In the genomic region with DNA sequence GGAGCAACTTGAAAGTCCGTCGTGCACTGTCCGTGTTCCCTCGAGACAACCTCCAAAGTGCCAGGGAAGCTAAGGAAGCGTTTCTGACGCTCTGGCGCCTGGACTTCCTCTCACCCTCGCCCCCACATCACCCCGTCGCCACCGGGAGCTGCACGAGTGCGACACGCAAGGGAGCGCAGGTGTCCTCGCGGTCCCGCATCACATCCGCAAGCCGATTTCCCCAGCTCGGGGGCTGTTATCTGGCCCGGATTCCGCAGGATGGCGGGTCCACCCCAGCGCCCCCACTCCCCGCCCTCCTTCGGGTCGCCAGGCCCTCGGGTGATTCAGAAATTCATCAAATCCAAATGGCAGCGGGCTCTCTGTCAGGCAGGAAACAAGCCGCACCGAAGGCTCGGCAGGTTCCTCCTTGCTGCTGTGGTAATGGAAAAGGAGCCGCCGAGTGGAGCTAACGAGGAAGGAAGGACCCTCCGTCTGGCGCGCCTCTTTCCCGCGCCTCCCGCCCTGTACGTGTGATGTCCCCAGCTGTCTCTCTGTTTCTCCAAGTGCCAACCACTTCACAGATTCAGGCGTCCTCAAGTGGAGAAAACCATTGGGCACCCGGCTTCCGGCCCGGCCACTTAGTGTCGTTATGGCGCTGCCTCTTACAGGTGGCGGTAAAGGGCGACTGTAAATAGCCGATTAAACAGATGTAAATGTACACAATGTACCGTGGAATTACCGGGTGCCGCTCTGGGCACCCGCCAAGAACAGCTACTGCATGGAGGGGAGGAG, we compare ENCODE assay signal across 1 cellular context.
TF ChIP-seq lines count a peak whose summit lies in the region.

No MANE protein-coding gene starts in this region.

TF ChIP-seq in SK-N-SH treated with all-trans-retinoic acid at 6 μM for 48 hours, 23 proteins besides CTCF, POLR2A, EP300 and RAD21 (continued from another document):
- TF ChIP-seq, protein P1, sequence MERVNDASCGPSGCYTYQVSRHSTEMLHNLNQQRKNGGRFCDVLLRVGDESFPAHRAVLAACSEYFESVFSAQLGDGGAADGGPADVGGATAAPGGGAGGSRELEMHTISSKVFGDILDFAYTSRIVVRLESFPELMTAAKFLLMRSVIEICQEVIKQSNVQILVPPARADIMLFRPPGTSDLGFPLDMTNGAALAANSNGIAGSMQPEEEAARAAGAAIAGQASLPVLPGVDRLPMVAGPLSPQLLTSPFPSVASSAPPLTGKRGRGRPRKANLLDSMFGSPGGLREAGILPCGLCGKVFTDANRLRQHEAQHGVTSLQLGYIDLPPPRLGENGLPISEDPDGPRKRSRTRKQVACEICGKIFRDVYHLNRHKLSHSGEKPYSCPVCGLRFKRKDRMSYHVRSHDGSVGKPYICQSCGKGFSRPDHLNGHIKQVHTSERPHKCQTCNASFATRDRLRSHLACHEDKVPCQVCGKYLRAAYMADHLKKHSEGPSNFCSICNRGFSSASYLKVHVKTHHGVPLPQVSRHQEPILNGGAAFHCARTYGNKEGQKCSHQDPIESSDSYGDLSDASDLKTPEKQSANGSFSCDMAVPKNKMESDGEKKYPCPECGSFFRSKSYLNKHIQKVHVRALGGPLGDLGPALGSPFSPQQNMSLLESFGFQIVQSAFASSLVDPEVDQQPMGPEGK (CRISPR knock-in tag; IDR thresholded peaks at IDR 0.05; ENCODE audit: borderline replicate concordance) = no peak
- no peak for TF ChIP-seq GLIS3 (CRISPR knock-in tag; IDR thresholded peaks at IDR 0.05)
- no peak for TF ChIP-seq TCF4 (CRISPR knock-in tag; IDR thresholded peaks at IDR 0.05; ENCODE audit: borderline replicate concordance)
- TF ChIP-seq ZFP3 (CRISPR knock-in tag; IDR thresholded peaks at IDR 0.05) = no peak
- TF ChIP-seq ARNTL (CRISPR knock-in tag; IDR thresholded peaks at IDR 0.05; ENCODE audit: borderline replicate concordance, low read depth) = no peak
- no peak for TF ChIP-seq ZNF8 (CRISPR knock-in tag; IDR thresholded peaks at IDR 0.05)
- no peak for TF ChIP-seq ISL1 (CRISPR knock-in tag; IDR thresholded peaks at IDR 0.05)
- no peak for TF ChIP-seq CSDC2 (CRISPR knock-in tag; IDR thresholded peaks at IDR 0.05)
